In genomic region chr20:16860914-16861313, GRCh38 we compare ENCODE assay signal across 8 cellular contexts.
"Had no signal": no experiment of that assay in that cellular context is flagged by ENCODE, and none has a peak within 500 bp of the region (broad histone marks: within the 10 kb centered on the region; RNA-seq: fewer than 3 reads in every experiment).

No MANE protein-coding gene starts in this region.

- DNase-seq: GOT3, H7, KBM-7 had no signal

- H3K36me3 ChIP-seq: HAP-1 had no signal

- H2AFZ ChIP-seq: GM23248 had no signal

- H3K27ac Mint-ChIP-seq: IgD-negative memory B cell had no signal

- H3K27ac ChIP-seq: GM23248 had no signal

- FAIRE-seq: HTR-8/SVneo had no signal

- H3K4me3 Mint-ChIP-seq: IgD-negative memory B cell had no signal

- H3K4me3 ChIP-seq: GM23248, HAP-1 had no signal

- ATAC-seq: HCT116 had no signal

- H3K9ac ChIP-seq: GM23248 had no signal

- H3K4me1 ChIP-seq: HAP-1 had no signal

- H3K9me3 ChIP-seq: HAP-1 had no signal

- H3K4me1 Mint-ChIP-seq: IgD-negative memory B cell had no signal
